In genomic region chr3:127061641-127062040, GRCh38 we compare ENCODE assay signal across 16 cellular contexts.
DNase-seq lines count a peak whose midpoint lies in the region; ATAC-seq and TF ChIP-seq lines count a peak whose summit lies in the region.
"Had no signal": no experiment of that assay in that cellular context is flagged by ENCODE, and none has a peak within 500 bp of the region (broad histone marks: within the 10 kb centered on the region; RNA-seq: fewer than 3 reads in every experiment).

No MANE protein-coding gene starts in this region.

- TF ChIP-seq EP300 in sigmoid colon (IDR thresholded peaks at IDR 0.05): no peak

- H3K9me3 ChIP-seq in RWPE2 (ENCODE audit: severe bottlenecking): no peaks in the 10 kb centered on the region
- H3K9me3 ChIP-seq in sigmoid colon: peaks cover 0 to 6% (median 3%) of the 10 kb centered on the region in 4 donors

- TF ChIP-seq POLR2A in sigmoid colon (IDR thresholded peaks at IDR 0.05): no peak

- no peak overlapping the region for H3K4me3 ChIP-seq in RWPE2 (ENCODE audit: severe bottlenecking)
- no peak overlapping the region for H3K4me3 ChIP-seq in sigmoid colon
- H3K4me3 ChIP-seq: GM23248, SK-N-MC had no signal

- 51 to 82% methylated on average over 6 of the region's 6 CpGs for WGBS in sigmoid colon, 2 donors

- intact Hi-C loops in sigmoid colon (cut with DNase I): no loop called here

- H3K27ac ChIP-seq in RWPE2 (ENCODE audit: poor library complexity, severe bottlenecking) (no peak overlapping the region), sigmoid colon (no peak overlapping the region)
- H3K27ac ChIP-seq: GM23248, SK-N-MC had no signal

- H3K36me3 ChIP-seq in RWPE2 (ENCODE audit: low read depth) (no peaks in the 10 kb centered on the region), sigmoid colon (no peaks in the 10 kb centered on the region)

- H3K27me3 ChIP-seq in RWPE2 (ENCODE audit: insufficient read depth, poor library complexity, severe bottlenecking) (no peaks in the 10 kb centered on the region), sigmoid colon (peaks cover 0 to 13% (median 0%) of the 10 kb centered on the region in 3 donors)

- TF ChIP-seq CTCF in RWPE2 (IDR thresholded peaks at IDR 0.05; ENCODE audit: poor library complexity, severe bottlenecking) (no peak), sigmoid colon (IDR thresholded peaks at IDR 0.05) (no peak)

- H3K4me1 ChIP-seq in RWPE2 (ENCODE audit: insufficient read depth, poor library complexity, severe bottlenecking) (no peaks in the 10 kb centered on the region), sigmoid colon (no peaks in the 10 kb centered on the region)

- peak; percentile 31 for DNase-seq in activated effector memory CD4-positive, alpha-beta T cell treated with anti-CD3 and anti-CD28 coated beads, Interleukin-2, amount 50 U/mL, for 16 hours
- DNase-seq in activated effector memory CD4-positive, alpha-beta T cell treated with Interleukin-2 at 50 U/mL for 16 hours: no peak
- DNase-seq in RWPE2 (ENCODE audit: low spot score) (peak; percentile 33), iPS-NIHi7 (ENCODE audit: extremely low spot score) (peak; percentile 57), sigmoid colon (peak; percentile 30), NCI-H2227 (lab: John Stamatoyannopoulos, UW; ENCODE audit: unreplicated experiment) (no peak)
- DNase-seq: DND-41, GM23248, KBM-7, MV-4-11, NCI-H1417, NCI-H1930, NCI-H2171, Right ventricle myocardium superior had no signal

- ATAC-seq in RWPE2 (ENCODE audit: low read depth): no peak
- no peak for ATAC-seq in HG02642 (IDR thresholded peaks at IDR 0.05; ENCODE audit: poor library complexity, unreplicated experiment)

Comparison
In these comparisons a context has a peak if more than half of its experiments do, and no peak if none do; other contexts are left out.
1. DNase-seq: peak in activated effector memory CD4-positive, alpha-beta T cell treated with anti-CD3 and anti-CD28 coated beads, Interleukin-2, amount 50 U/mL, for 16 hours (single experiment), RWPE2 (single experiment), iPS-NIHi7 (single experiment) and sigmoid colon (single experiment); none in activated effector memory CD4-positive, alpha-beta T cell treated with Interleukin-2 at 50 U/mL for 16 hours (single experiment) and NCI-H2227 (single experiment).